In the genomic region with DNA sequence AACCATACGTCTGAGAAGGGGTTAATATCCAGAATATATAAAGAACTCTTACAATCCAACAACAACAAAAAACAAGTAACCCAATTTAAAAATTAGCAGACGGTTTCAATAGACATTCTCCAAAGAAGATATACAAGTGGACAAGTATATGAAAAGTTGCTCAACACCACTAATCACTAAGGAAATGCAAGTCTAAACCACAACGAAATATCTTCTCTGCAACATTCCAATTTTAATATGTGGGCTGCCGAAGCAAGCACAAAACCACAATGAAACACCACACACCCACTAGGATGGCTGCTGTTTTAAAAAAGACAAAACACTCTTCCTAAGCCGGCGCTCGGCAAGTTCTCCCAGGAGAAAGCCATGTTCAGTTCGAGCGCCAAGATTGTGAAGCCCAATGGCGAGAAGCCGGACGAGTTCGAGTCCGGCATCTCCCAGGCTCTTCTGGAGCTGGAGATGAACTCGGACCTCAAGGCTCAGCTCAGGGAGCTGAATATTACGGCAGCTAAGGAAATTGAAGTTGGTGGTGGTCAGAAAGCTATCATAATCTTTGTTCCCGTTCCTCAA, we compare ENCODE assay signal across 19 cellular contexts. TPM values are rescaled to one million over a fixed set of nuclear protein-coding genes. Genes with fewer than 3 reads are reported as not detected.
DNase-seq lines count a peak whose midpoint lies in the region; ATAC-seq and TF ChIP-seq lines count a peak whose summit lies in the region.
"Had no signal": no experiment of that assay in that cellular context is flagged by ENCODE, and none has a peak within 500 bp of the region (broad histone marks: within the 10 kb centered on the region; RNA-seq: fewer than 3 reads in every experiment).

No MANE protein-coding gene starts in this region.

- no peak for TF ChIP-seq CTCF in astrocyte of the spinal cord (IDR thresholded peaks at IDR 0.05; ENCODE audit: low read depth, low read length)
- TF ChIP-seq CTCF in left lung (IDR thresholded peaks at IDR 0.05), result no peak

- H3K9ac ChIP-seq in BLaER1 treated with 17β-estradiol and CSF1 and Interleukin-3, amounts not matched to agents 10 nM and 100 nM, result peak overlapping the region in 9 of 11 experiments; percentile 7 to 72 (median 47); a peak in 12 of 22 replicates

- in situ Hi-C loops in astrocyte of the spinal cord (cut with HindIII; ENCODE audit: low sequenced_read_pairs), result no loop called here
- in situ Hi-C loops in HAP-1 (cut with MboI; ENCODE audit: low sequenced_read_pairs), result no loop called here

- H3K4me1 ChIP-seq in BLaER1 treated with 17β-estradiol and CSF1 and Interleukin-3, amounts not matched to agents 10 nM and 100 nM, result peaks cover 30 to 85% (median 74%) of the 10 kb centered on the region in 10 experiments
- H3K4me1 ChIP-seq in left lung (peaks cover 0 to 25% of the 10 kb centered on the region in 2 donors), HAP-1 (no peaks in the 10 kb centered on the region)

- intact Hi-C loops in left lung (cut with DNase I), result no loop called here

- H3K27me3 ChIP-seq in BLaER1 treated with 17β-estradiol and CSF1 and Interleukin-3, amounts not matched to agents 10 nM and 100 nM, result peaks cover 0 to 3% (median 0%) of the 10 kb centered on the region in 11 experiments; a peak in 1 of 22 replicates
- peaks cover 0 to 6% of the 10 kb centered on the region in 2 donors for H3K27me3 ChIP-seq in left lung
- peaks cover 26% of the 10 kb centered on the region for H3K27me3 ChIP-seq in HAP-1 (ENCODE audit: low read depth)

- peak overlapping the region in 9 of 11 experiments; percentile 65 to 86 (median 78); a peak in 18 of 22 replicates for H3K27ac ChIP-seq in BLaER1 treated with 17β-estradiol and CSF1 and Interleukin-3, amounts not matched to agents 10 nM and 100 nM
- no peak overlapping the region for H3K27ac ChIP-seq in left lung
- H3K27ac ChIP-seq: stomach had no signal

- no peaks in the 10 kb centered on the region for H4K20me1 ChIP-seq in BLaER1 treated with 17β-estradiol and CSF1 and Interleukin-3, amounts not matched to agents 10 nM and 100 nM

- no peaks in the 10 kb centered on the region for H3K36me3 ChIP-seq in BLaER1 treated with 17β-estradiol and CSF1 and Interleukin-3, amounts not matched to agents 10 nM and 100 nM
- no peaks in the 10 kb centered on the region for H3K36me3 ChIP-seq in left lung
- no peaks in the 10 kb centered on the region for H3K36me3 ChIP-seq in HAP-1 (replicated peaks)
- H3K36me3 ChIP-seq: stomach had no signal

- DNase-seq in LHCN-M2 (ENCODE audit: low read depth) (peak; percentile 46), astrocyte of the spinal cord (ENCODE audit: low read depth, low spot score) (peak; percentile 2), left lung (no peak), HAP-1 (ENCODE audit: low spot score in 2 of 2) (no peak), UCSD-AML1 (lab: John Stamatoyannopoulos, UW; ENCODE audit: unreplicated experiment) (no peak), D341Med (ENCODE audit: low spot score) (no peak), pons (ENCODE audit: low spot score) (no peak)
- DNase-seq: activated B cell treated with CpG ODN at 0.5 μM for 24 hours; activated T-cell treated with anti-CD3 and anti-CD28 coated beads, Interleukin-2, amount 50 U/mL, for 1 hour; amygdala; effector memory CD4-positive, alpha-beta T cell; NCI-H1436 treated with DMSO at 0.1 percent for 48 hours; NCI-H748 treated with DMSO at 0.1 percent for 48 hours; stomach had no signal

- peak overlapping the region in 5 of 10 experiments; percentile 1 to 39 (median 6); a peak in 7 of 20 replicates for H3K4me3 ChIP-seq in BLaER1 treated with 17β-estradiol and CSF1 and Interleukin-3, amounts not matched to agents 10 nM and 100 nM
- H3K4me3 ChIP-seq in astrocyte of the spinal cord (ENCODE audit: low read depth, low read length) (no peak overlapping the region), left lung (no peak overlapping the region), HAP-1 (no peak overlapping the region)
- H3K4me3 ChIP-seq: stomach had no signal

- H3K9me3 ChIP-seq in BLaER1 treated with 17β-estradiol and CSF1 and Interleukin-3, amounts not matched to agents 10 nM and 100 nM (replicated peaks in 1 of 11), result no peaks in the 10 kb centered on the region
- H3K9me3 ChIP-seq in left lung (no peaks in the 10 kb centered on the region), HAP-1 (no peaks in the 10 kb centered on the region)
- H3K9me3 ChIP-seq: Caco-2, stomach had no signal

- peak overlapping the region; percentile 54 to 94 (median 84) for H3K4me2 ChIP-seq in BLaER1 treated with 17β-estradiol and CSF1 and Interleukin-3, amounts not matched to agents 10 nM and 100 nM

- ATAC-seq in left lung, result peak; percentile 15

RNA-seq across cellular contexts. Expression of a gene that starts 5.9 kb away (rescaled TPM):
- total RNA-seq in LHCN-M2 (2014; rRNA removed) (not detected in 2 replicates), left lung (not detected)
- not detected for polyA plus RNA-seq in LHCN-M2 (2012)
- total RNA-seq: activated B cell treated with CpG ODN at 0.5 μM for 24 hours, mesothelial cell of epicardium, renal cortical epithelial cell, SK-MEL-5 had no signal

RNA-seq across cellular contexts. Expression of a gene that starts 38.6 kb away (rescaled TPM):
- total RNA-seq in LHCN-M2 (2014; rRNA removed) (not detected in 2 replicates), left lung (under 1 TPM; 0.18 to 0.29 TPM)
- polyA plus RNA-seq in LHCN-M2 (2012), result not detected
- total RNA-seq: activated B cell treated with CpG ODN at 0.5 μM for 24 hours, renal cortical epithelial cell, SK-MEL-5 had no signal

Comparison
In these comparisons a context has a peak if more than half of its experiments do, and no peak if none do; other contexts are left out.
1. H3K27ac ChIP-seq: peak in BLaER1 treated with 17β-estradiol and CSF1 and Interleukin-3, amounts not matched to agents 10 nM and 100 nM (9 of 11); none in left lung (0 of 2).
2. DNase-seq: peak in LHCN-M2 (single experiment) and astrocyte of the spinal cord (single experiment); none in left lung (0 of 2), HAP-1 (0 of 2), UCSD-AML1 (single experiment), D341Med (single experiment) and pons (single experiment).